1 cellular context compared by ENCODE assay signal in genomic region chr3:149393355-149394165, GRCh38.
TF ChIP-seq lines count a peak whose summit lies in the region.

No MANE protein-coding gene starts in this region.

TF ChIP-seq in HepG2, 621 proteins besides CTCF, POLR2A, EP300 and RAD21 (continued from another document and continues in another):
- TF ChIP-seq ARID5B (CRISPR knock-in tag; IDR thresholded peaks at IDR 0.05) (peak; percentile 50; the same call in 1 of the 2 replicates), ZNF580 (CRISPR knock-in tag; IDR thresholded peaks at IDR 0.05; ENCODE audit: borderline replicate concordance, low read depth) (0 out of 2 replicates have a peak, but pooled peaks have one; percentile 52), FOXP4 (CRISPR knock-in tag; IDR thresholded peaks at IDR 0.05) (0 out of 2 replicates have a peak, but pooled peaks have one; percentile 34), POGZ (CRISPR knock-in tag; IDR thresholded peaks at IDR 0.05) (peak; percentile 44), KAT8 (CRISPR knock-in tag; IDR thresholded peaks at IDR 0.05) (peak; percentile 57; the same call in 1 of the 2 replicates), RXRB (CRISPR knock-in tag; IDR thresholded peaks at IDR 0.05; ENCODE audit: borderline replicate concordance) (peak; percentile 59; the same call in 1 of the 2 replicates), ZNF136 (CRISPR knock-in tag; IDR thresholded peaks at IDR 0.05; ENCODE audit: low read depth) (no peak), SIN3B (IDR thresholded peaks at IDR 0.05; ENCODE audit: low read length) (no peak; the same call in 1 of the 2 replicates), GLMP (CRISPR knock-in tag; IDR thresholded peaks at IDR 0.05; ENCODE audit: borderline replicate concordance) (no peak), ZSCAN5A (CRISPR knock-in tag; IDR thresholded peaks at IDR 0.05; ENCODE audit: borderline replicate concordance) (peak; percentile 33; the same call in 1 of the 2 replicates), FOXA3 (CRISPR knock-in tag; IDR thresholded peaks at IDR 0.05) (peak; percentile 61; the same call in 1 of the 2 replicates), MIXL1 (CRISPR knock-in tag; IDR thresholded peaks at IDR 0.05) (peak; percentile 62; the same call in 1 of the 2 replicates), SMC3 (IDR thresholded peaks at IDR 0.05; ENCODE audit: low read length) (peak; percentile 99), ELF3 (CRISPR knock-in tag; IDR thresholded peaks at IDR 0.05) (0 out of 2 replicates have a peak, but pooled peaks have one; percentile 34), YEATS2 (CRISPR knock-in tag; IDR thresholded peaks at IDR 0.05; ENCODE audit: borderline replicate concordance) (0 out of 2 replicates have a peak, but pooled peaks have one; percentile 19), GFI1 (CRISPR knock-in tag; IDR thresholded peaks at IDR 0.05; ENCODE audit: borderline replicate concordance) (no peak), MIER2 (CRISPR knock-in tag; IDR thresholded peaks at IDR 0.05) (0 out of 2 replicates have a peak, but pooled peaks have one; percentile 22), RBM22 (optimal IDR thresholded peaks at IDR 0.05; ENCODE audit: low read length) (no peak), ARID3A (IDR thresholded peaks at IDR 0.05; ENCODE audit: low read depth, low read length) (peak; percentile 59; the same call in 1 of the 2 replicates), SNAPC5 (CRISPR knock-in tag; IDR thresholded peaks at IDR 0.05; ENCODE audit: borderline replicate concordance) (no peak), PLRG1 (conservative IDR thresholded peaks at IDR 0.05) (no peak), ZNF577 (CRISPR knock-in tag; IDR thresholded peaks at IDR 0.05; ENCODE audit: borderline replicate concordance, low read depth) (no peak), FOXO1 (CRISPR knock-in tag; IDR thresholded peaks at IDR 0.05) (peak; percentile 43; the same call in 1 of the 2 replicates), FOSL2 (CRISPR knock-in tag; IDR thresholded peaks at IDR 0.05) (peak; percentile 58), NR2F6 (IDR thresholded peaks at IDR 0.05) (no peak), NR2F6 (CRISPR knock-in tag; IDR thresholded peaks at IDR 0.05) (no peak), MED1 (CRISPR knock-in tag; IDR thresholded peaks at IDR 0.05) (peak; percentile 53), ZNF570 (CRISPR knock-in tag; IDR thresholded peaks at IDR 0.05; ENCODE audit: borderline replicate concordance) (no peak), ZNF280D (CRISPR knock-in tag; IDR thresholded peaks at IDR 0.05) (no peak), HMG20A (CRISPR knock-in tag; IDR thresholded peaks at IDR 0.05; ENCODE audit: borderline replicate concordance) (peak; percentile 16; the same call in 1 of the 2 replicates), MTF1 (CRISPR knock-in tag; IDR thresholded peaks at IDR 0.05) (no peak), SALL1 (CRISPR knock-in tag; IDR thresholded peaks at IDR 0.05) (peak; percentile 69), XRCC5 (optimal IDR thresholded peaks at IDR 0.05; ENCODE audit: low read length) (peak; percentile 35), SMARCC2 (IDR thresholded peaks at IDR 0.05) (no peak), THRA (CRISPR knock-in tag; IDR thresholded peaks at IDR 0.05; ENCODE audit: borderline replicate concordance) (peak; percentile 34; the same call in 1 of the 2 replicates), PBX3 (CRISPR knock-in tag; IDR thresholded peaks at IDR 0.05; ENCODE audit: borderline replicate concordance) (no peak), ZNF331 (CRISPR knock-in tag; IDR thresholded peaks at IDR 0.05) (0 out of 2 replicates have a peak, but pooled peaks have one; percentile 42), MED13 (CRISPR knock-in tag; IDR thresholded peaks at IDR 0.05) (no peak), ZNF234 (CRISPR knock-in tag; conservative IDR thresholded peaks at IDR 0.05) (no peak), TBP (CRISPR knock-in tag; IDR thresholded peaks at IDR 0.05) (no peak), ZBTB25 (CRISPR knock-in tag; IDR thresholded peaks at IDR 0.05) (0 out of 2 replicates have a peak, but pooled peaks have one; percentile 41), RAD51 (IDR thresholded peaks at IDR 0.05; ENCODE audit: borderline replicate concordance) (no peak), ZNF598 (CRISPR knock-in tag; IDR thresholded peaks at IDR 0.05; ENCODE audit: borderline replicate concordance) (no peak), ZNF274 (CRISPR knock-in tag; IDR thresholded peaks at IDR 0.05) (no peak)
